In genomic region chr10:129057856-129058663, GRCh38 we compare ENCODE assay signal across 10 cellular contexts.
DNase-seq lines count a peak whose midpoint lies in the region; ATAC-seq, FAIRE-seq and TF ChIP-seq lines count a peak whose summit lies in the region.
"Had no signal": no experiment of that assay in that cellular context is flagged by ENCODE, and none has a peak within 500 bp of the region (broad histone marks: within the 10 kb centered on the region; RNA-seq: fewer than 3 reads in every experiment).

No MANE protein-coding gene starts in this region.

- no peak overlapping the region for H3K4me3 Mint-ChIP-seq in HFFc6

- TF ChIP-seq POLR2A in vagina (IDR thresholded peaks at IDR 0.05): no peak

- no peaks in the 10 kb centered on the region for H3K79me2 ChIP-seq in Karpas-422 (ENCODE audit: low read length)

- no peak overlapping the region for H3K27ac ChIP-seq in vagina
- H3K27ac ChIP-seq in Karpas-422 (ENCODE audit: low read length): no peak overlapping the region
- H3K27ac ChIP-seq: breast epithelium, upper lobe of left lung had no signal

- intact Hi-C loops in vagina (cut with DNase I): no loop called here

- H3K4me1 Mint-ChIP-seq in HFFc6 (ENCODE audit: low read depth): no peaks in the 10 kb centered on the region

- ATAC-seq in HG03457 (IDR thresholded peaks at IDR 0.05; ENCODE audit: unreplicated experiment): peak; percentile 80

- no peak for TF ChIP-seq CTCF in vagina (IDR thresholded peaks at IDR 0.05)
- no peak for TF ChIP-seq CTCF in HFFc6 (IDR thresholded peaks at IDR 0.05)

- H3K36me3 ChIP-seq in vagina: no peaks in the 10 kb centered on the region
- H3K36me3 ChIP-seq in Karpas-422 (ENCODE audit: insufficient read depth, low read length): no peaks in the 10 kb centered on the region
- H3K36me3 ChIP-seq: breast epithelium, upper lobe of left lung had no signal

- no peaks in the 10 kb centered on the region; the same call in 1 of the 2 replicates for H3K27me3 Mint-ChIP-seq in HFFc6 (ENCODE audit: insufficient read depth)

- H3K27ac Mint-ChIP-seq in HFFc6: no peak overlapping the region

- no peaks in the 10 kb centered on the region for H3K4me1 ChIP-seq in vagina
- no peaks in the 10 kb centered on the region for H3K4me1 ChIP-seq in Karpas-422 (ENCODE audit: low read length)
- H3K4me1 ChIP-seq: breast epithelium, upper lobe of left lung had no signal

- H3K9me3 ChIP-seq in vagina (no peaks in the 10 kb centered on the region), Karpas-422 (ENCODE audit: low read length) (no peaks in the 10 kb centered on the region)
- H3K9me3 ChIP-seq: breast epithelium, upper lobe of left lung had no signal

- H3K9me3 Mint-ChIP-seq in HFFc6: peaks cover 60% of the 10 kb centered on the region

- no peak overlapping the region for H3K9ac ChIP-seq in Karpas-422 (ENCODE audit: low read length)

- H3K9me2 ChIP-seq in Karpas-422 (replicated peaks; ENCODE audit: insufficient read depth, low read length): no peaks in the 10 kb centered on the region

- no peak overlapping the region for H2AFZ ChIP-seq in Karpas-422 (ENCODE audit: low read length)

- no peaks in the 10 kb centered on the region for H3K36me3 Mint-ChIP-seq in HFFc6 (ENCODE audit: low read depth)

- H3K4me3 ChIP-seq in vagina (no peak overlapping the region), Karpas-422 (ENCODE audit: low read length) (no peak overlapping the region)
- H3K4me3 ChIP-seq: breast epithelium, upper lobe of left lung had no signal

- peak; percentile 12 for DNase-seq in stimulated activated CD4-positive, alpha-beta T cell treated with anti-CD3 and anti-CD28 coated beads, Interleukin-12 subunit alpha, Interleukin-12 subunit beta, amount 100 ng/mL, for 4 hours
- DNase-seq in stimulated activated CD4-positive, alpha-beta T cell treated with anti-CD3 and anti-CD28 coated beads, Interleukin-4, amount 100 ng/mL, for 24 hours: no peak
- peak; percentile 77 for DNase-seq in activated effector memory CD4-positive, alpha-beta T cell treated with anti-CD3 and anti-CD28 coated beads, Interleukin-2, amount 50 U/mL, for 16 hours
- DNase-seq in vagina (ENCODE audit: extremely low spot score in 2 of 2) (peak; percentile 37 to 79), Karpas-422 (no peak), HTR-8/SVneo (ENCODE audit: insufficient read length, low spot score) (no peak), HFFc6 (no peak)

- no peak for FAIRE-seq in HTR-8/SVneo (lab: Jason Lieb, UNC)

- no peaks in the 10 kb centered on the region for H4K20me1 ChIP-seq in Karpas-422 (ENCODE audit: insufficient read depth, low read depth, low read length)

- no peak overlapping the region for H3K4me2 ChIP-seq in Karpas-422 (ENCODE audit: low read depth, low read length, poor library complexity, severe bottlenecking)

- H3K27me3 ChIP-seq in vagina (no peaks in the 10 kb centered on the region), Karpas-422 (ENCODE audit: low read length) (no peaks in the 10 kb centered on the region)
- H3K27me3 ChIP-seq: breast epithelium, upper lobe of left lung had no signal

Comparison
In these comparisons a context has a peak if more than half of its experiments do, and no peak if none do; other contexts are left out.
1. DNase-seq: peak in stimulated activated CD4-positive, alpha-beta T cell treated with anti-CD3 and anti-CD28 coated beads, Interleukin-12 subunit alpha, Interleukin-12 subunit beta, amount 100 ng/mL, for 4 hours (single experiment), activated effector memory CD4-positive, alpha-beta T cell treated with anti-CD3 and anti-CD28 coated beads, Interleukin-2, amount 50 U/mL, for 16 hours (single experiment) and vagina (2 of 2); none in stimulated activated CD4-positive, alpha-beta T cell treated with anti-CD3 and anti-CD28 coated beads, Interleukin-4, amount 100 ng/mL, for 24 hours (single experiment), Karpas-422 (single experiment), HTR-8/SVneo (single experiment) and HFFc6 (single experiment).